1 cellular context compared by ENCODE assay signal in the genomic region with DNA sequence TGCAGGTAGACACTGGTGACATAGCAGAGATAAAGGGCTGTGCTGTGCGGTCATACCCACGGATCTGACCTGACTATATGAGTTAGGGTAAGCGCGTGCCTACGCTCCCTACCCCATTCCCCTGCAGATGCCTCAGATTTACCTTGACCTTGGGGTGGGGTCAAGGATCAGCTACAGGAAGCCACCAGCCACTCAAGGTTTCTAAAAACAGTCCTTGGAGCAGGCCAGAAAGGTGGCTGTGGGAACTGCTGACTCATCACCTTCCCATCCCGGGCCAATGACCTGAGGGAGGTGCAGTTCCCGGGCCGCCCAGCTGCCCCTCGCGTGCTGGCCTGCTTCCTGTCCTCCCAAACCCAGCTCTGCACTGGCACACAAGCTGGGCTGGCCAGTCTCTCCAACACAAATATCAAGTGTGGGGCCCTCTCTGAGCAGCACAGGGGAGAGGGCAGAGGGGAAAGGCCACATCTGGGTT.
TF ChIP-seq lines count a peak whose summit lies in the region.

No MANE protein-coding gene starts in this region.

TF ChIP-seq in WTC11, 78 proteins besides CTCF, POLR2A, EP300 and RAD21 (continued from another document):
- TF ChIP-seq MLX (CRISPR knock-in tag; IDR thresholded peaks at IDR 0.05): no peak
- no peak for TF ChIP-seq TP53 (CRISPR knock-in tag; IDR thresholded peaks at IDR 0.05)
- no peak for TF ChIP-seq ETV6 (CRISPR knock-in tag; IDR thresholded peaks at IDR 0.05)
- no peak for TF ChIP-seq SMAD3 (CRISPR knock-in tag; IDR thresholded peaks at IDR 0.05; ENCODE audit: borderline replicate concordance)
- TF ChIP-seq ATF3 (CRISPR knock-in tag; conservative IDR thresholded peaks at IDR 0.05): no peak
